ENCODE assay signal across 8 cellular contexts in genomic region chr4:2934813-2935761, GRCh38. TPM values are rescaled to one million over a fixed set of nuclear protein-coding genes. Genes with fewer than 3 reads are reported as not detected.
DNase-seq lines count a peak whose midpoint lies in the region; ATAC-seq and TF ChIP-seq lines count a peak whose summit lies in the region.

No MANE protein-coding gene starts in this region.

- no peaks in the 10 kb centered on the region for H3K27me3 Mint-ChIP-seq in activated T-helper 1 cell treated with anti-CD3 and anti-CD28 coated beads, Interleukin-12 subunit alpha, Interleukin-12 subunit beta, Interleukin-2, Interleukin-4 antibody, amounts not matched to agents 30 ng/mL and 10 ng/mL and 1 ng/mL, durations not matched to agents 14 hours and 24 hours and 36 hours (ENCODE audit: insufficient read depth)
- no peaks in the 10 kb centered on the region for H3K27me3 Mint-ChIP-seq in naive thymus-derived CD4-positive, alpha-beta T cell

- H3K79me2 ChIP-seq in fibroblast of lung (ENCODE audit: control insufficient read depth, insufficient read depth, low read length) = peaks cover 29% of the 10 kb centered on the region

- peak overlapping the region; percentile 62 for H2AFZ ChIP-seq in fibroblast of lung (ENCODE audit: low read length)

- H3K27ac ChIP-seq in Peyer's patch (peak overlapping the region; percentile 84 to 89 (median 85)), fibroblast of lung (ENCODE audit: insufficient read depth, low read length) (peak overlapping the region; percentile 93)
- peak overlapping the region; percentile 92 for H3K27ac ChIP-seq in naive thymus-derived CD4-positive, alpha-beta T cell (ENCODE audit: low read depth, low read length)

- H3K36me3 ChIP-seq in Peyer's patch = peaks cover 0 to 39% (median 0%) of the 10 kb centered on the region in 3 donors
- peaks cover 43% of the 10 kb centered on the region for H3K36me3 ChIP-seq in fibroblast of lung (ENCODE audit: control insufficient read depth, insufficient read depth, low read length)
- H3K36me3 ChIP-seq in naive thymus-derived CD4-positive, alpha-beta T cell (ENCODE audit: control insufficient read depth in 2 of 3, insufficient read depth in 3 of 3, low read length in 3 of 3) = peaks cover 1 to 45% (median 9%) of the 10 kb centered on the region in 3 experiments

- H3K4me1 Mint-ChIP-seq in activated T-helper 1 cell treated with anti-CD3 and anti-CD28 coated beads, Interleukin-12 subunit alpha, Interleukin-12 subunit beta, Interleukin-2, Interleukin-4 antibody, amounts not matched to agents 30 ng/mL and 10 ng/mL and 1 ng/mL, durations not matched to agents 14 hours and 24 hours and 36 hours (ENCODE audit: low read depth) = peaks cover 49% of the 10 kb centered on the region
- peaks cover 17 to 44% (median 37%) of the 10 kb centered on the region in 7 donors for H3K4me1 Mint-ChIP-seq in naive thymus-derived CD4-positive, alpha-beta T cell

- H3K9me3 Mint-ChIP-seq in activated T-helper 1 cell treated with anti-CD3 and anti-CD28 coated beads, Interleukin-12 subunit alpha, Interleukin-12 subunit beta, Interleukin-2, Interleukin-4 antibody, amounts not matched to agents 30 ng/mL and 10 ng/mL and 1 ng/mL, durations not matched to agents 14 hours and 24 hours and 36 hours = no peaks in the 10 kb centered on the region
- peaks cover 0 to 2% (median 0%) of the 10 kb centered on the region in 11 donors for H3K9me3 Mint-ChIP-seq in naive thymus-derived CD4-positive, alpha-beta T cell

- CTCF ChIA-PET in naive thymus-derived CD4-positive, alpha-beta T cell (lab: Charles Lee) = interaction anchor here (0.6 to 1.8 kb wide), 4 partner anchors 10 to 106 kb away, joined by 3 to 6 read pairs (median 4); no protein-coding TSS in a partner anchor

- DNase-seq in DMS 273 (lab: John Stamatoyannopoulos, UW; ENCODE audit: unreplicated experiment) = peak; percentile 94
- DNase-seq in Kasumi-1 (lab: John Stamatoyannopoulos, UW) = peak; percentile 83 to 88
- peak; percentile 98 to 99 (median 98) for DNase-seq in Peyer's patch
- peak; percentile 95 for DNase-seq in activated T-helper 1 cell treated with anti-CD3 and anti-CD28 coated beads, Interleukin-12 subunit alpha, Interleukin-12 subunit beta, Interleukin-2, Interleukin-4 antibody, amounts not matched to agents 30 ng/mL and 10 ng/mL and 1 ng/mL, durations not matched to agents 14 hours and 24 hours and 36 hours (ENCODE audit: low spot score)
- peak; percentile 83 to 88 for DNase-seq in fibroblast of lung (ENCODE audit: low read depth in 2 of 2)
- DNase-seq in naive thymus-derived CD4-positive, alpha-beta T cell = peak; percentile 90 to 99 (median 95)
- peak; percentile 90 to 91 for DNase-seq in stimulated activated CD8-positive, alpha-beta memory T cell treated with anti-CD3 and anti-CD28 coated beads, Interleukin-7, amount 100 ng/mL, for 48 hours (ENCODE audit: extremely low read depth in 1 of 2, low read depth in 1 of 2)

- no peaks in the 10 kb centered on the region for H4K20me1 ChIP-seq in fibroblast of lung (ENCODE audit: control insufficient read depth, extremely low read depth, insufficient read depth, low read length)

- peaks cover 44% of the 10 kb centered on the region for H3K36me3 Mint-ChIP-seq in activated T-helper 1 cell treated with anti-CD3 and anti-CD28 coated beads, Interleukin-12 subunit alpha, Interleukin-12 subunit beta, Interleukin-2, Interleukin-4 antibody, amounts not matched to agents 30 ng/mL and 10 ng/mL and 1 ng/mL, durations not matched to agents 14 hours and 24 hours and 36 hours (ENCODE audit: low read depth)
- H3K36me3 Mint-ChIP-seq in naive thymus-derived CD4-positive, alpha-beta T cell = peaks cover 0 to 19% (median 6%) of the 10 kb centered on the region in 5 donors

- H3K4me3 Mint-ChIP-seq in activated T-helper 1 cell treated with anti-CD3 and anti-CD28 coated beads, Interleukin-12 subunit alpha, Interleukin-12 subunit beta, Interleukin-2, Interleukin-4 antibody, amounts not matched to agents 30 ng/mL and 10 ng/mL and 1 ng/mL, durations not matched to agents 14 hours and 24 hours and 36 hours = peak overlapping the region; percentile 94
- peak overlapping the region; percentile 76 to 91 (median 84) for H3K4me3 Mint-ChIP-seq in naive thymus-derived CD4-positive, alpha-beta T cell

- no peaks in the 10 kb centered on the region for H3K27me3 ChIP-seq in Peyer's patch
- no peaks in the 10 kb centered on the region for H3K27me3 ChIP-seq in fibroblast of lung (ENCODE audit: control insufficient read depth, insufficient read depth, low read length)
- no peaks in the 10 kb centered on the region for H3K27me3 ChIP-seq in naive thymus-derived CD4-positive, alpha-beta T cell (ENCODE audit: control insufficient read depth in 2 of 2, insufficient read depth in 2 of 2, low read length in 2 of 2)

- peak overlapping the region; percentile 91 for H3K4me2 ChIP-seq in fibroblast of lung (ENCODE audit: extremely low read depth, insufficient read depth, low read length)

- peak; percentile 93 to 96 for TF ChIP-seq POLR2A in Peyer's patch (IDR thresholded peaks at IDR 0.05)

- POLR2A ChIA-PET in naive thymus-derived CD4-positive, alpha-beta T cell (lab: Charles Lee) = interaction anchor here (0.6 to 4.0 kb wide), 16 partner anchors 9 to 183 kb away, joined by 3 to 26 read pairs (median 4); partner anchors contain the start of genes GRK4 and NOP14

- H3K9ac ChIP-seq in fibroblast of lung (ENCODE audit: insufficient read depth, low read length) = peak overlapping the region; percentile 92

- H3K4me1 ChIP-seq in Peyer's patch = peaks cover 0 to 48% (median 35%) of the 10 kb centered on the region in 4 donors
- H3K4me1 ChIP-seq in fibroblast of lung (ENCODE audit: control insufficient read depth, extremely low read depth, insufficient read depth, low read length) = peaks cover 15% of the 10 kb centered on the region
- peaks cover 38 to 46% of the 10 kb centered on the region in 2 donors for H3K4me1 ChIP-seq in naive thymus-derived CD4-positive, alpha-beta T cell (ENCODE audit: control insufficient read depth in 2 of 2, insufficient read depth in 2 of 2, low read length in 2 of 2)

- peak; percentile 29 for ATAC-seq in GM21717 (IDR thresholded peaks at IDR 0.05; ENCODE audit: unreplicated experiment)
- ATAC-seq in naive thymus-derived CD4-positive, alpha-beta T cell = peak; percentile 81

- no peaks in the 10 kb centered on the region for H3K9me3 ChIP-seq in Peyer's patch
- H3K9me3 ChIP-seq in fibroblast of lung (ENCODE audit: control insufficient read depth, insufficient read depth, low read depth, low read length) = no peaks in the 10 kb centered on the region
- no peaks in the 10 kb centered on the region for H3K9me3 ChIP-seq in naive thymus-derived CD4-positive, alpha-beta T cell (ENCODE audit: control insufficient read depth in 2 of 3, low read length in 3 of 3)

- H3K4me3 ChIP-seq in Peyer's patch (peak overlapping the region; percentile 65 to 77 (median 74)), fibroblast of lung (replicated peaks in 1 of 4; ENCODE audit: control extremely low read depth in 1 of 4, insufficient read depth in 1 of 4, low read depth in 3 of 4, low read length in 4 of 4) (peak overlapping the region; percentile 73 to 97 (median 84))
- H3K4me3 ChIP-seq in naive thymus-derived CD4-positive, alpha-beta T cell (ENCODE audit: low read length) = peak overlapping the region; percentile 97

- H3K27ac Mint-ChIP-seq in activated T-helper 1 cell treated with anti-CD3 and anti-CD28 coated beads, Interleukin-12 subunit alpha, Interleukin-12 subunit beta, Interleukin-2, Interleukin-4 antibody, amounts not matched to agents 30 ng/mL and 10 ng/mL and 1 ng/mL, durations not matched to agents 14 hours and 24 hours and 36 hours = peak overlapping the region; percentile 87
- peak overlapping the region; percentile 67 to 91 (median 87) for H3K27ac Mint-ChIP-seq in naive thymus-derived CD4-positive, alpha-beta T cell

- TF ChIP-seq CTCF in Peyer's patch (IDR thresholded peaks at IDR 0.05) (peak in 3 of 6 experiments; percentile 35 to 45 (median 42)), fibroblast of lung (conservative IDR thresholded peaks at IDR 0.05 in 1 of 2, IDR thresholded peaks at IDR 0.05 in 1 of 2; ENCODE audit: low read depth in 1 of 2, low read length in 2 of 2) (no peak)

- intact Hi-C loops in activated T-helper 1 cell treated with anti-CD3 and anti-CD28 coated beads, Interleukin-12 subunit alpha, Interleukin-12 subunit beta, Interleukin-2, Interleukin-4 antibody, amounts not matched to agents 30 ng/mL and 10 ng/mL and 1 ng/mL, durations not matched to agents 14 hours and 24 hours and 36 hours (cut with micrococcal nuclease) = loop anchor here (1.0 to 10.0 kb wide), 3 partner anchors 171 to 670 kb away; partner anchors contain the start of genes CFAP99, MXD4 and ZFYVE28
- intact Hi-C loops in naive thymus-derived CD4-positive, alpha-beta T cell (cut with micrococcal nuclease) = loop anchor here (1.0 to 10.0 kb wide), 10 partner anchors 19 to 520 kb away; partner anchors contain the start of genes ADD1 (in 2 of the 2), GRK4 (in 2 of the 2), NOP14 (in 2 of the 2) and TNIP2 (in 2 of the 2)

RNA-seq across cellular contexts. Expression of gene NOP14, which starts 28.1 kb away (rescaled TPM):
- total RNA-seq in Peyer's patch (10 to 100 TPM; 13.0 to 76.7 (median 18.6) TPM), fibroblast of lung (16.7 and 17.7 TPM in 2 replicates)
- 140 and 142 TPM in 2 replicates for total RNA-seq in activated T-helper 1 cell treated with anti-CD3 and anti-CD28 coated beads, Interleukin-12 subunit alpha, Interleukin-12 subunit beta, Interleukin-2, Interleukin-4 antibody, amounts not matched to agents 30 ng/mL and 10 ng/mL and 1 ng/mL, durations not matched to agents 14 hours and 24 hours and 36 hours
- 13.1 and 20.6 TPM in 2 replicates for polyA plus RNA-seq in fibroblast of lung
- polyA plus RNA-seq in fibroblast of lung (2012) = 22.1 and 32.0 TPM in 2 replicates
- polyA minus RNA-seq in fibroblast of lung (ENCODE audit: low replicate concordance) = 15.7 and 16.7 TPM in 2 replicates
- 10 to 100 TPM; 23.1 to 59.8 (median 43.9) TPM for total RNA-seq in naive thymus-derived CD4-positive, alpha-beta T cell
- 10 to 100 TPM; 12.6 to 33.7 TPM for polyA plus RNA-seq in naive thymus-derived CD4-positive, alpha-beta T cell

RNA-seq across cellular contexts. Expression of gene GRK4, which starts 28.3 kb away (rescaled TPM):
- 10 to 100 TPM in 1 of 4 donors, 1 to 10 TPM in 2, under 1 TPM in 1; 0.95 to 17.3 (median 1.5) TPM for total RNA-seq in Peyer's patch
- 4.4 and 4.5 TPM in 2 replicates for total RNA-seq in activated T-helper 1 cell treated with anti-CD3 and anti-CD28 coated beads, Interleukin-12 subunit alpha, Interleukin-12 subunit beta, Interleukin-2, Interleukin-4 antibody, amounts not matched to agents 30 ng/mL and 10 ng/mL and 1 ng/mL, durations not matched to agents 14 hours and 24 hours and 36 hours
- 5.9 and 6.9 TPM in 2 replicates for total RNA-seq in fibroblast of lung
- 4.0 and 4.4 TPM in 2 replicates for polyA plus RNA-seq in fibroblast of lung
- 4.3 and 4.4 TPM in 2 replicates for polyA plus RNA-seq in fibroblast of lung (2012)
- polyA minus RNA-seq in fibroblast of lung (ENCODE audit: low replicate concordance) = 2.1 and 10.2 TPM in 2 replicates
- 1 to 10 TPM; 1.7 to 4.0 (median 2.8) TPM for total RNA-seq in naive thymus-derived CD4-positive, alpha-beta T cell
- 1 to 10 TPM; 1.7 to 2.1 TPM for polyA plus RNA-seq in naive thymus-derived CD4-positive, alpha-beta T cell

Comparison
In these comparisons a context has a peak if more than half of its experiments do, and no peak if none do; other contexts are left out.
1. Peak in every context shown above with its lines: DNase-seq, ATAC-seq, H3K4me3 ChIP-seq and H3K27ac ChIP-seq.